Comparison of ENCODE assay signal across 20 cellular contexts in the genomic region with DNA sequence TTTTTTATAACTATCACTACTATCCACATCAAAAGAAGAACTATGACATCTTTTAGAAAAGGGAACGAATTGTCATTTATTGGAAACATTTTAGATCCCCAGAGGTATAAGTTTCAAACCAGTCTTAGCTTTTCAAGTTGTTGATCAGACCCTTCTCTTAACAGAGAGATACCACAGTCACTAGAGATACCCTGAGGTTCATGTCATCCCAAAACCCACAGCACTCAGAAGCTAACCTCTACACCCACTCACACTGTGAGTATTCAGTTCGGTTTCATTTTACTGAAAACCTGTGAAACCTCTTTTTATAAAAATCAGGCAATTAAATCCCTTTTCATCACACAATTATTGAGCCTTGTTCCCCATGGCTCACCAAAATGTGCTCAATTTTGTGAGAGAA.
DNase-seq lines count a peak whose midpoint lies in the region; ATAC-seq and TF ChIP-seq lines count a peak whose summit lies in the region.
"Had no signal": no experiment of that assay in that cellular context is flagged by ENCODE, and none has a peak within 500 bp of the region (broad histone marks: within the 10 kb centered on the region; RNA-seq: fewer than 3 reads in every experiment).

No MANE protein-coding gene starts in this region.

- no peaks in the 10 kb centered on the region for H3K9me3 ChIP-seq in tibial artery
- H3K9me3 ChIP-seq: heart left ventricle, left lung had no signal

- peaks cover 49% of the 10 kb centered on the region for H3K4me1 Mint-ChIP-seq in activated naive CD8-positive, alpha-beta T cell (ENCODE audit: low read depth)
- H3K4me1 Mint-ChIP-seq: nephron had no signal

- H3K4me1 ChIP-seq in tibial artery, result peaks cover 0 to 32% (median 14%) of the 10 kb centered on the region in 4 donors
- H3K4me1 ChIP-seq: left lung had no signal

- H3K27me3 Mint-ChIP-seq in activated naive CD8-positive, alpha-beta T cell, result no peaks in the 10 kb centered on the region
- H3K27me3 Mint-ChIP-seq: type B pancreatic cell had no signal

- peak; percentile 71 for ATAC-seq in HG03039 (IDR thresholded peaks at IDR 0.05; ENCODE audit: unreplicated experiment)
- ATAC-seq: HepG2, left lung, sciatic nerve had no signal

- H3K4me3 ChIP-seq in tibial artery, result no peak overlapping the region
- H3K4me3 ChIP-seq: heart left ventricle, left lung, SK-N-MC had no signal

- intact Hi-C loops in tibial artery (cut with DNase I; ENCODE audit: low total_unique reads), result loop anchor here (10.0 kb wide), 1 partner anchor 278 kb away; no protein-coding TSS in a partner anchor

- H3K27ac Mint-ChIP-seq in activated naive CD8-positive, alpha-beta T cell, result peak overlapping the region; percentile 98
- H3K27ac Mint-ChIP-seq: CD4-positive, alpha-beta memory T cell; nephron; type B pancreatic cell had no signal

- H3K9me3 Mint-ChIP-seq in activated naive CD8-positive, alpha-beta T cell (ENCODE audit: low read depth), result no peaks in the 10 kb centered on the region
- H3K9me3 Mint-ChIP-seq: nephron, type B pancreatic cell had no signal

- TF ChIP-seq CTCF in tibial artery (IDR thresholded peaks at IDR 0.05), result no peak

- no peaks in the 10 kb centered on the region for H3K27me3 ChIP-seq in tibial artery
- H3K27me3 ChIP-seq: heart left ventricle, left lung had no signal

- peak; percentile 42 for DNase-seq in stimulated activated CD4-positive, alpha-beta T cell treated with anti-CD3 and anti-CD28 coated beads, Interleukin-15, amount 100 ng/mL, for 24 hours
- DNase-seq in stimulated activated CD4-positive, alpha-beta T cell treated with anti-CD3 and anti-CD28 coated beads, Interleukin-2, amount 100 ng/mL, for 24 hours, result no peak
- DNase-seq in tibial artery (no peak), mesenteric fat pad (ENCODE audit: low spot score) (no peak), amniotic stem cell (lab: John Stamatoyannopoulos, UW) (no peak)
- DNase-seq: activated CD8-positive, alpha-beta memory T cell treated with anti-CD3 and anti-CD28 coated beads, Interleukin-2, amount 50 U/mL, for 4 hours; CD4-positive, alpha-beta memory T cell; heart left ventricle; left lung; midbrain; NCI-H510A; RPMI8226; stimulated activated naive CD4-positive, alpha-beta T cell treated with Interleukin-2 at 50 U/mL for 16 hours had no signal

- H3K36me3 Mint-ChIP-seq in activated naive CD8-positive, alpha-beta T cell, result peaks cover 2% of the 10 kb centered on the region
- H3K36me3 Mint-ChIP-seq: CD4-positive, alpha-beta memory T cell had no signal

- H3K36me3 ChIP-seq in tibial artery, result peaks cover 7 to 32% (median 8%) of the 10 kb centered on the region in 3 donors
- H3K36me3 ChIP-seq: left lung had no signal

- peak overlapping the region; percentile 76 for H3K4me3 Mint-ChIP-seq in activated naive CD8-positive, alpha-beta T cell
- H3K4me3 Mint-ChIP-seq: CD4-positive, alpha-beta memory T cell; nephron; type B pancreatic cell had no signal

- peak overlapping the region; percentile 28 to 71 for H3K27ac ChIP-seq in tibial artery
- H3K27ac ChIP-seq: left lung, SK-N-MC had no signal
